In genomic region chr1:31441558-31441957, GRCh38 we compare ENCODE assay signal across 18 cellular contexts. TPM values are rescaled to one million over a fixed set of nuclear protein-coding genes. Genes with fewer than 3 reads are reported as not detected.
DNase-seq lines count a peak whose midpoint lies in the region; ATAC-seq lines count a peak whose summit lies in the region.
"Had no signal": no experiment of that assay in that cellular context is flagged by ENCODE, and none has a peak within 500 bp of the region (broad histone marks: within the 10 kb centered on the region; RNA-seq: fewer than 3 reads in every experiment).

No MANE protein-coding gene starts in this region.

- no peaks in the 10 kb centered on the region for H3K36me3 Mint-ChIP-seq in activated CD4-positive, alpha-beta memory T cell treated with anti-CD3 and anti-CD28 coated beads, Interleukin-2, amount 10 ng/mL, durations not matched to agents 7 days and 5 days (ENCODE audit: low read depth)
- no peaks in the 10 kb centered on the region for H3K36me3 Mint-ChIP-seq in activated naive CD8-positive, alpha-beta T cell treated with anti-CD3 and anti-CD28 coated beads, Interleukin-2, amount 50 U/mL, for 24 hours (ENCODE audit: low read depth)
- H3K36me3 Mint-ChIP-seq: CD14-positive monocyte had no signal

- H3K27ac ChIP-seq in mucosa of rectum (ENCODE audit: low read depth in 2 of 2, low read length in 2 of 2), result peak overlapping the region; percentile 63 to 73

- DNase-seq in left ventricle myocardium superior (no peak), left cardiac atrium (no peak), RPMI8226 (peak; percentile 43), NCI-H146 (lab: John Stamatoyannopoulos, UW) (no peak), NCI-H187 (lab: John Stamatoyannopoulos, UW) (no peak)
- DNase-seq in activated CD4-positive, alpha-beta memory T cell treated with anti-CD3 and anti-CD28 coated beads, Interleukin-2, amount 10 ng/mL, durations not matched to agents 7 days and 5 days, result no peak
- no peak for DNase-seq in activated naive CD8-positive, alpha-beta T cell treated with anti-CD3 and anti-CD28 coated beads, Interleukin-2, amount 50 U/mL, for 24 hours
- DNase-seq: 8988T, GDM1, HFFc6, KG1, NCI-H1436, NCI-H2081 treated with DMSO at 0.1 percent for 48 hours, SHP77 treated with DMSO at 0.1 percent for 48 hours, SK-N-SH, T-helper 1 cell had no signal

- CTCF ChIA-PET in activated CD4-positive, alpha-beta memory T cell treated with anti-CD3 and anti-CD28 coated beads, Interleukin-2, amount 10 ng/mL, durations not matched to agents 7 days and 5 days (lab: Charles Lee), result interaction anchor here (1.7 kb wide), 1 partner anchor 47 kb away, joined by 4 read pairs; no protein-coding TSS in a partner anchor

- H3K27me3 ChIP-seq in mucosa of rectum (ENCODE audit: control insufficient read depth in 2 of 2, insufficient read depth in 2 of 2, low read length in 2 of 2), result no peaks in the 10 kb centered on the region

- peaks cover 3 to 5% of the 10 kb centered on the region in 2 donors for H3K9me3 ChIP-seq in mucosa of rectum (ENCODE audit: control insufficient read depth in 2 of 2, low read length in 2 of 2)
- H3K9me3 ChIP-seq: SK-N-SH had no signal

- ATAC-seq in left ventricle myocardium superior, result peak; percentile 44
- no peak for ATAC-seq in left cardiac atrium
- no peak for ATAC-seq in activated naive CD8-positive, alpha-beta T cell treated with anti-CD3 and anti-CD28 coated beads, Interleukin-2, amount 50 U/mL, for 24 hours

- H3K9me3 Mint-ChIP-seq in activated CD4-positive, alpha-beta memory T cell treated with anti-CD3 and anti-CD28 coated beads, Interleukin-2, amount 10 ng/mL, durations not matched to agents 7 days and 5 days, result peaks cover 9% of the 10 kb centered on the region
- H3K9me3 Mint-ChIP-seq in activated naive CD8-positive, alpha-beta T cell treated with anti-CD3 and anti-CD28 coated beads, Interleukin-2, amount 50 U/mL, for 24 hours, result no peaks in the 10 kb centered on the region

- no peak overlapping the region for H3K9ac ChIP-seq in mucosa of rectum (ENCODE audit: low read depth in 1 of 2, low read length in 2 of 2)
- H3K9ac ChIP-seq: SK-N-SH had no signal

- H3K27ac Mint-ChIP-seq in activated CD4-positive, alpha-beta memory T cell treated with anti-CD3 and anti-CD28 coated beads, Interleukin-2, amount 10 ng/mL, durations not matched to agents 7 days and 5 days, result no peak overlapping the region
- no peak overlapping the region for H3K27ac Mint-ChIP-seq in activated naive CD8-positive, alpha-beta T cell treated with anti-CD3 and anti-CD28 coated beads, Interleukin-2, amount 50 U/mL, for 24 hours
- H3K27ac Mint-ChIP-seq: CD14-positive monocyte, HFFc6 had no signal

- no peak overlapping the region for H3K4me3 ChIP-seq in mucosa of rectum (ENCODE audit: low read length in 2 of 2)

- H3K36me3 ChIP-seq in mucosa of rectum (ENCODE audit: control insufficient read depth in 2 of 2, insufficient read depth in 2 of 2, low read length in 2 of 2), result no peaks in the 10 kb centered on the region

- H3K4me3 Mint-ChIP-seq in activated CD4-positive, alpha-beta memory T cell treated with anti-CD3 and anti-CD28 coated beads, Interleukin-2, amount 10 ng/mL, durations not matched to agents 7 days and 5 days, result no peak overlapping the region
- no peak overlapping the region for H3K4me3 Mint-ChIP-seq in activated naive CD8-positive, alpha-beta T cell treated with anti-CD3 and anti-CD28 coated beads, Interleukin-2, amount 50 U/mL, for 24 hours
- H3K4me3 Mint-ChIP-seq: CD14-positive monocyte, HFFc6 had no signal

- POLR2A ChIA-PET in activated CD4-positive, alpha-beta memory T cell treated with anti-CD3 and anti-CD28 coated beads, Interleukin-2, amount 10 ng/mL, durations not matched to agents 7 days and 5 days (lab: Charles Lee), result no interaction called here

- H3K27me3 Mint-ChIP-seq in activated CD4-positive, alpha-beta memory T cell treated with anti-CD3 and anti-CD28 coated beads, Interleukin-2, amount 10 ng/mL, durations not matched to agents 7 days and 5 days, result no peaks in the 10 kb centered on the region
- H3K27me3 Mint-ChIP-seq in activated naive CD8-positive, alpha-beta T cell treated with anti-CD3 and anti-CD28 coated beads, Interleukin-2, amount 50 U/mL, for 24 hours, result no peaks in the 10 kb centered on the region

- intact Hi-C loops in left ventricle myocardium superior (cut with micrococcal nuclease), result no loop called here
- intact Hi-C loops in left cardiac atrium (cut with DNase I), result no loop called here

- no peaks in the 10 kb centered on the region for H3K4me1 Mint-ChIP-seq in activated CD4-positive, alpha-beta memory T cell treated with anti-CD3 and anti-CD28 coated beads, Interleukin-2, amount 10 ng/mL, durations not matched to agents 7 days and 5 days
- no peaks in the 10 kb centered on the region for H3K4me1 Mint-ChIP-seq in activated naive CD8-positive, alpha-beta T cell treated with anti-CD3 and anti-CD28 coated beads, Interleukin-2, amount 50 U/mL, for 24 hours

- peaks cover 16 to 34% of the 10 kb centered on the region in 2 donors for H3K4me1 ChIP-seq in mucosa of rectum (ENCODE audit: control insufficient read depth in 2 of 2, insufficient read depth in 2 of 2, low read length in 2 of 2)

RNA-seq across cellular contexts. Expression of gene SERINC2, which starts 28.5 kb away (rescaled TPM):
- total RNA-seq in left ventricle myocardium superior (1.3 TPM), left cardiac atrium (1 to 10 TPM; 2.4 to 2.9 TPM)
- under 1 TPM; 0.10 to 0.13 TPM for total RNA-seq in activated CD4-positive, alpha-beta memory T cell treated with anti-CD3 and anti-CD28 coated beads, Interleukin-2, amount 10 ng/mL, durations not matched to agents 7 days and 5 days
